ENCODE assay signal across 10 cellular contexts in genomic region chr12:96263449-96263902, GRCh38.
DNase-seq lines count a peak whose midpoint lies in the region; ATAC-seq and TF ChIP-seq lines count a peak whose summit lies in the region.
"Had no signal": no experiment of that assay in that cellular context is flagged by ENCODE, and none has a peak within 500 bp of the region (broad histone marks: within the 10 kb centered on the region; RNA-seq: fewer than 3 reads in every experiment).

No MANE protein-coding gene starts in this region.

- H3K9ac ChIP-seq in IMR-90 (ENCODE audit: low read depth, low read length) (no peak overlapping the region), mesenchymal stem cell (ENCODE audit: low read length) (no peak overlapping the region)

- no peak overlapping the region for H3K27ac ChIP-seq in CD4-positive, alpha-beta T cell (ENCODE audit: low read depth, low read length)
- peak overlapping the region; percentile 46; the same call in 1 of the 2 replicates for H3K27ac ChIP-seq in IMR-90 (ENCODE audit: insufficient read depth, low read length)
- H3K27ac ChIP-seq in mesenchymal stem cell (ENCODE audit: low read length, poor library complexity, severe bottlenecking), result no peak overlapping the region
- H3K27ac ChIP-seq in suprapubic skin, result no peak overlapping the region

- no peak overlapping the region for H2BK15ac ChIP-seq in IMR-90 (ENCODE audit: low read depth, low read length)
- H2BK15ac ChIP-seq in mesenchymal stem cell (ENCODE audit: low read depth, poor library complexity, severe bottlenecking), result no peak overlapping the region

- H3K4ac ChIP-seq in IMR-90 (ENCODE audit: low read depth, low read length) (no peak overlapping the region), mesenchymal stem cell (ENCODE audit: low read depth in 1 of 2, low read length in 2 of 2) (no peak overlapping the region)

- H2AFZ ChIP-seq in IMR-90 (replicated peaks; ENCODE audit: low read length, poor library complexity) (no peak overlapping the region), mesenchymal stem cell (ENCODE audit: low read depth, low read length) (no peak overlapping the region)

- no peak overlapping the region for H2BK5ac ChIP-seq in IMR-90 (ENCODE audit: low read depth, low read length, poor library complexity, severe bottlenecking)
- H2BK5ac ChIP-seq in mesenchymal stem cell (ENCODE audit: low read depth, low read length, poor library complexity, severe bottlenecking), result no peak overlapping the region

- no peaks in the 10 kb centered on the region for H3K27me3 Mint-ChIP-seq in CD4-positive, alpha-beta T cell

- H3K27ac Mint-ChIP-seq in CD4-positive, alpha-beta T cell, result peak overlapping the region; percentile 9

- no peak overlapping the region for H4K5ac ChIP-seq in IMR-90 (ENCODE audit: low read depth, low read length)

- WGBS in IMR-90 (ENCODE audit: extremely low coverage in 2 of 2, insufficient read length in 1 of 2), 2 experiments, result 27% methylated on average over 6 of the region's 11 CpGs; no CpG with 5 or more reads in 1 of the 2 experiments
- 56% methylated on average over 11 of the region's 11 CpGs for WGBS in mesenchymal stem cell
- WGBS in suprapubic skin, result 71% methylated on average over 11 of the region's 11 CpGs

- intact Hi-C loops in CD4-positive, alpha-beta T cell (cut with DNase I, micrococcal nuclease), result no loop called here
- intact Hi-C loops in IMR-90 (cut with micrococcal nuclease), result no loop called here

- no peak overlapping the region for H2AK9ac ChIP-seq in IMR-90 (replicated peaks; ENCODE audit: low read depth, low read length, poor library complexity)

- H3K9me1 ChIP-seq in IMR-90 (ENCODE audit: insufficient read depth, low read length), result peaks cover 14% of the 10 kb centered on the region

- TF ChIP-seq POLR2A in IMR-90 (IDR thresholded peaks at IDR 0.05; ENCODE audit: low read depth, low read length) (no peak), suprapubic skin (IDR thresholded peaks at IDR 0.05) (no peak)

- H3K4me3 ChIP-seq in IMR-90 (ENCODE audit: insufficient read depth, low read depth, low read length) (no peak overlapping the region), astrocyte of the spinal cord (ENCODE audit: low read depth, low read length) (no peak overlapping the region), mesenchymal stem cell (ENCODE audit: insufficient read depth in 1 of 2, low read depth in 1 of 2, low read length in 2 of 2) (no peak overlapping the region), suprapubic skin (no peak overlapping the region)

- ATAC-seq in CD4-positive, alpha-beta T cell (ENCODE audit: poor library complexity), result no peak
- peak; percentile 31 for ATAC-seq in IMR-90 (ENCODE audit: low read depth)
- ATAC-seq in HG02938 (IDR thresholded peaks at IDR 0.05; ENCODE audit: unreplicated experiment), result no peak

- H2AK5ac ChIP-seq in IMR-90 (ENCODE audit: low read depth, low read length), result no peak overlapping the region
- H2AK5ac ChIP-seq in mesenchymal stem cell (ENCODE audit: low read length, severe bottlenecking), result no peak overlapping the region

- H3K27me3 ChIP-seq in CD4-positive, alpha-beta T cell (ENCODE audit: control insufficient read depth, insufficient read depth, low read length), result no peaks in the 10 kb centered on the region
- no peaks in the 10 kb centered on the region for H3K27me3 ChIP-seq in IMR-90 (ENCODE audit: control insufficient read depth, insufficient read depth, low read length)
- H3K27me3 ChIP-seq in mesenchymal stem cell (ENCODE audit: control insufficient read depth in 1 of 2, insufficient read depth in 1 of 2, low read length in 2 of 2), result no peaks in the 10 kb centered on the region
- H3K27me3 ChIP-seq in suprapubic skin, result no peaks in the 10 kb centered on the region

- TF ChIP-seq CTCF in CD4-positive, alpha-beta T cell (IDR thresholded peaks at IDR 0.05), result no peak
- TF ChIP-seq CTCF in IMR-90 (conservative IDR thresholded peaks at IDR 0.05; ENCODE audit: low read depth, low read length), result no peak
- no peak for TF ChIP-seq CTCF in astrocyte of the spinal cord (IDR thresholded peaks at IDR 0.05; ENCODE audit: low read depth, low read length)
- TF ChIP-seq CTCF in suprapubic skin (IDR thresholded peaks at IDR 0.05), result no peak

- no peak for TF ChIP-seq RAD21 in IMR-90 (IDR thresholded peaks at IDR 0.05; ENCODE audit: low read length)

- POLR2A ChIA-PET in CD4-positive, alpha-beta T cell (lab: Charles Lee), result interaction anchor here (0.6 kb wide), 1 partner anchor 33 kb away, joined by 3 read pairs; no protein-coding TSS in a partner anchor
- POLR2A ChIA-PET in IMR-90 (lab: Charles Lee; ENCODE audit: unreplicated experiment), result no interaction called here

- no peak overlapping the region for H2BK20ac ChIP-seq in IMR-90 (ENCODE audit: low read depth, low read length)

- no peak overlapping the region for H2BK12ac ChIP-seq in mesenchymal stem cell (ENCODE audit: low read length in 2 of 2)

- peaks cover 39% of the 10 kb centered on the region for H4K20me1 ChIP-seq in IMR-90 (ENCODE audit: insufficient read depth, low read length)

- no peak overlapping the region; the same call in 1 of the 2 replicates for H3K23ac ChIP-seq in IMR-90 (ENCODE audit: low read depth, low read length)
- no peak overlapping the region for H3K23ac ChIP-seq in mesenchymal stem cell (ENCODE audit: low read length in 2 of 2)

- peak overlapping the region; percentile 23; the same call in 1 of the 2 replicates for H3K4me2 ChIP-seq in IMR-90 (ENCODE audit: low read depth, low read length)
- H3K4me2 ChIP-seq in mesenchymal stem cell (ENCODE audit: low read length, poor library complexity, severe bottlenecking), result no peak overlapping the region

- BruUV-seq in IMR-90 (replicated peaks; lab: Mats Ljungman, UMichigan), result no TSS peak

- peaks cover 36 to 64% of the 10 kb centered on the region in 2 experiments for H3K79me1 ChIP-seq in IMR-90 (ENCODE audit: low read depth in 1 of 2, low read length in 2 of 2)
- peaks cover 10% of the 10 kb centered on the region for H3K79me1 ChIP-seq in mesenchymal stem cell (replicated peaks; ENCODE audit: low read length, poor library complexity, severe bottlenecking)

- peaks cover 78% of the 10 kb centered on the region for H3K36me3 Mint-ChIP-seq in CD4-positive, alpha-beta T cell (ENCODE audit: low read depth)

- H4K8ac ChIP-seq in IMR-90 (ENCODE audit: low read depth in 2 of 2, low read length in 2 of 2), result peak overlapping the region in 1 of 2 experiments; percentile 63; a peak in 1 of 4 replicates
- no peak overlapping the region for H4K8ac ChIP-seq in mesenchymal stem cell (ENCODE audit: low read length)

- no peak overlapping the region for H3K4me3 Mint-ChIP-seq in CD4-positive, alpha-beta T cell

- H3K9me3 Mint-ChIP-seq in CD4-positive, alpha-beta T cell, result no peaks in the 10 kb centered on the region

- no peak overlapping the region; the same call in 1 of the 2 replicates for H3K56ac ChIP-seq in IMR-90 (ENCODE audit: extremely low read depth, insufficient read depth, low read length)

- H3K14ac ChIP-seq in IMR-90 (replicated peaks; ENCODE audit: low read depth, low read length) (peak overlapping the region; percentile 51; the same call in 1 of the 2 replicates), mesenchymal stem cell (ENCODE audit: low read length in 2 of 2) (no peak overlapping the region)

- dilution Hi-C loops in IMR-90 (cut with HindIII; ENCODE audit: low sequenced_read_pairs, unreplicated experiment), result no loop called here

- in situ Hi-C loops in IMR-90 (cut with MboI; ENCODE audit: low sequenced_read_pairs) (no loop called here), astrocyte of the spinal cord (cut with HindIII; ENCODE audit: low sequenced_read_pairs) (no loop called here), G401 (cut with HindIII; ENCODE audit: low sequenced_read_pairs) (no loop called here)

- H2BK120ac ChIP-seq in IMR-90 (ENCODE audit: low read depth, low read length) (no peak overlapping the region), mesenchymal stem cell (ENCODE audit: low read depth, low read length) (no peak overlapping the region)

- peaks cover 31% of the 10 kb centered on the region for H3K4me1 Mint-ChIP-seq in CD4-positive, alpha-beta T cell (ENCODE audit: low read depth)

- H3K36me3 ChIP-seq in IMR-90 (ENCODE audit: control insufficient read depth, insufficient read depth, low read length), result peaks cover 33% of the 10 kb centered on the region
- peaks cover 30 to 84% of the 10 kb centered on the region in 2 experiments for H3K36me3 ChIP-seq in mesenchymal stem cell (ENCODE audit: control insufficient read depth in 1 of 2, insufficient read depth in 2 of 2, low read depth in 1 of 2, low read length in 2 of 2)
- peaks cover 28% of the 10 kb centered on the region for H3K36me3 ChIP-seq in suprapubic skin

- TF ChIP-seq EP300 in suprapubic skin (IDR thresholded peaks at IDR 0.05), result no peak

- H3K18ac ChIP-seq in IMR-90 (ENCODE audit: low read depth, low read length) (no peak overlapping the region), mesenchymal stem cell (ENCODE audit: low read depth in 1 of 2, low read length in 2 of 2) (peak overlapping the region in 1 of 2 experiments; percentile 34)

- DNase-seq in CD4-positive, alpha-beta T cell, result no peak
- peak; percentile 46 for DNase-seq in IMR-90
- peak; percentile 20 for DNase-seq in astrocyte of the spinal cord (ENCODE audit: low read depth, low spot score)
- DNase-seq in mesenchymal stem cell, result peak; percentile 74
- DNase-seq in activated T-cell treated with anti-CD3 and anti-CD28 coated beads, Interleukin-2, amount 50 U/mL, for 48 hours, result no peak
- no peak for DNase-seq in G401 (ENCODE audit: low spot score)
- no peak for DNase-seq in suprapubic skin (ENCODE audit: low spot score in 2 of 2)
- DNase-seq: aorta, NCI-H345 had no signal

- H4K91ac ChIP-seq in IMR-90 (ENCODE audit: insufficient read depth, low read depth, low read length) (no peak overlapping the region), mesenchymal stem cell (ENCODE audit: low read length) (no peak overlapping the region)

- CTCF ChIA-PET in CD4-positive, alpha-beta T cell (lab: Charles Lee), result interaction anchor here (1.2 to 1.3 kb wide), 2 partner anchors 19 to 48 kb away, joined by 3 to 4 read pairs; no protein-coding TSS in a partner anchor
- CTCF ChIA-PET in IMR-90 (lab: Yijun Ruan, JAX), result interaction anchor here (1.0 kb wide), 1 partner anchor 9 kb away, joined by 5 read pairs; no protein-coding TSS in a partner anchor

- H3K4me1 ChIP-seq in IMR-90 (ENCODE audit: control insufficient read depth, insufficient read depth, low read length) (peaks cover 7% of the 10 kb centered on the region), mesenchymal stem cell (ENCODE audit: control insufficient read depth, insufficient read depth, low read depth, low read length) (peaks cover 5% of the 10 kb centered on the region), suprapubic skin (peaks cover 11% of the 10 kb centered on the region)

- no peaks in the 10 kb centered on the region for H3K9me3 ChIP-seq in CD4-positive, alpha-beta T cell (ENCODE audit: control insufficient read depth, low read length)
- H3K9me3 ChIP-seq in IMR-90 (ENCODE audit: control insufficient read depth, insufficient read depth, low read length), result no peaks in the 10 kb centered on the region
- no peaks in the 10 kb centered on the region for H3K9me3 ChIP-seq in mesenchymal stem cell (ENCODE audit: control insufficient read depth, low read length)
- H3K9me3 ChIP-seq in suprapubic skin, result no peaks in the 10 kb centered on the region

TF ChIP-seq in IMR-90, 13 proteins besides CTCF, POLR2A, EP300 and RAD21 (continues in another document):
- no peak for TF ChIP-seq MAFK (IDR thresholded peaks at IDR 0.05; ENCODE audit: low read depth, low read length)
- TF ChIP-seq CEBPB (IDR thresholded peaks at IDR 0.05; ENCODE audit: low read depth, low read length), result no peak
- TF ChIP-seq BHLHE40 (IDR thresholded peaks at IDR 0.05; ENCODE audit: low read depth, low read length), result no peak

Comparison
In these comparisons a context has a peak if more than half of its experiments do, and no peak if none do; other contexts are left out.
1. DNase-seq: peak in IMR-90 (single experiment), astrocyte of the spinal cord (single experiment) and mesenchymal stem cell (single experiment); none in CD4-positive, alpha-beta T cell (0 of 10), activated T-cell treated with anti-CD3 and anti-CD28 coated beads, Interleukin-2, amount 50 U/mL, for 48 hours (0 of 2), G401 (single experiment) and suprapubic skin (0 of 2).